In genomic region chr12:8991371-8992085, GRCh38 we compare ENCODE assay signal across 20 cellular contexts. TPM values are rescaled to one million over a fixed set of nuclear protein-coding genes. Genes with fewer than 3 reads are reported as not detected.
DNase-seq lines count a peak whose midpoint lies in the region; ATAC-seq and TF ChIP-seq lines count a peak whose summit lies in the region.
"Had no signal": no experiment of that assay in that cellular context is flagged by ENCODE, and none has a peak within 500 bp of the region (broad histone marks: within the 10 kb centered on the region; RNA-seq: fewer than 3 reads in every experiment).

No MANE protein-coding gene starts in this region.

- ATAC-seq in activated CD4-positive, alpha-beta T cell treated with anti-CD3 and anti-CD28 coated beads for 36 hours = peak; percentile 8
- no peak for ATAC-seq in naive thymus-derived CD4-positive, alpha-beta T cell
- ATAC-seq in WTC11 = no peak
- ATAC-seq: body of pancreas, psoas muscle had no signal

- H3K27me3 ChIP-seq in CD4-positive, alpha-beta memory T cell (ENCODE audit: insufficient read depth, low read length) = no peaks in the 10 kb centered on the region
- no peaks in the 10 kb centered on the region for H3K27me3 ChIP-seq in naive thymus-derived CD4-positive, alpha-beta T cell (ENCODE audit: control insufficient read depth in 2 of 2, insufficient read depth in 2 of 2, low read length in 2 of 2)
- H3K27me3 ChIP-seq: body of pancreas, colonic mucosa, left lung had no signal

- CTCF ChIA-PET in activated CD4-positive, alpha-beta T cell treated with anti-CD3 and anti-CD28 coated beads for 36 hours (lab: Charles Lee) = interaction anchor here (0.5 to 2.0 kb wide), 4 partner anchors 29 to 350 kb away, joined by 4 to 6 read pairs (median 4); no protein-coding TSS in a partner anchor
- CTCF ChIA-PET in activated CD4-positive, alpha-beta T cell treated with anti-CD3 and anti-CD28 coated beads, Interleukin-2, amount 10 ng/mL, durations not matched to agents 7 days and 5 days (lab: Charles Lee) = interaction anchor here (0.6 to 1.4 kb wide), 2 partner anchors 18 to 32 kb away, joined by 3 read pairs; no protein-coding TSS in a partner anchor
- CTCF ChIA-PET in CD4-positive, alpha-beta memory T cell (lab: Charles Lee; ENCODE audit: partially characterized antibody) = interaction anchor here (0.9 to 2.4 kb wide), 10 partner anchors 22 to 47 kb away, joined by 3 to 19 read pairs (median 4); partner anchors contain the start of gene M6PR
- CTCF ChIA-PET in activated CD4-positive, alpha-beta memory T cell treated with anti-CD3 and anti-CD28 coated beads for 36 hours (lab: Charles Lee) = interaction anchor here (1.1 to 6.9 kb wide), 3 partner anchors 9 to 57 kb away, joined by 3 to 40 read pairs (median 5); partner anchors contain the start of gene M6PR
- CTCF ChIA-PET in naive thymus-derived CD4-positive, alpha-beta T cell (lab: Charles Lee) = interaction anchor here (0.6 to 3.0 kb wide), 5 partner anchors 36 to 47 kb away, joined by 3 to 20 read pairs (median 11); partner anchors contain the start of gene M6PR
- CTCF ChIA-PET in WTC11 (lab: Charles Lee) = interaction anchor here (0.8 kb wide), 1 partner anchor 16 kb away, joined by 3 read pairs; no protein-coding TSS in a partner anchor

- H3K4me1 Mint-ChIP-seq in activated CD4-positive, alpha-beta T cell treated with anti-CD3 and anti-CD28 coated beads for 36 hours = peaks cover 70% of the 10 kb centered on the region
- peaks cover 36% of the 10 kb centered on the region for H3K4me1 Mint-ChIP-seq in activated CD4-positive, alpha-beta T cell treated with anti-CD3 and anti-CD28 coated beads, Interleukin-2, amount 10 ng/mL, durations not matched to agents 7 days and 5 days
- peaks cover 54 to 77% (median 66%) of the 10 kb centered on the region in 4 donors for H3K4me1 Mint-ChIP-seq in CD4-positive, alpha-beta memory T cell
- H3K4me1 Mint-ChIP-seq in activated CD4-positive, alpha-beta memory T cell treated with anti-CD3 and anti-CD28 coated beads for 36 hours (ENCODE audit: low read depth) = peaks cover 73% of the 10 kb centered on the region
- H3K4me1 Mint-ChIP-seq in naive thymus-derived CD4-positive, alpha-beta T cell = peaks cover 41 to 89% (median 77%) of the 10 kb centered on the region in 7 donors
- H3K4me1 Mint-ChIP-seq in WTC11 = peaks cover under 1% of the 10 kb centered on the region; the same call in 1 of the 2 replicates

- H3K36me3 Mint-ChIP-seq in activated CD4-positive, alpha-beta T cell treated with anti-CD3 and anti-CD28 coated beads for 36 hours (ENCODE audit: low read depth) = peaks cover 5% of the 10 kb centered on the region
- H3K36me3 Mint-ChIP-seq in activated CD4-positive, alpha-beta T cell treated with anti-CD3 and anti-CD28 coated beads, Interleukin-2, amount 10 ng/mL, durations not matched to agents 7 days and 5 days (ENCODE audit: low read depth) = peaks cover 6% of the 10 kb centered on the region
- peaks cover 15 to 32% of the 10 kb centered on the region in 2 donors for H3K36me3 Mint-ChIP-seq in CD4-positive, alpha-beta memory T cell
- peaks cover 3% of the 10 kb centered on the region for H3K36me3 Mint-ChIP-seq in activated CD4-positive, alpha-beta memory T cell treated with anti-CD3 and anti-CD28 coated beads for 36 hours
- H3K36me3 Mint-ChIP-seq in naive thymus-derived CD4-positive, alpha-beta T cell = peaks cover 0 to 20% (median 10%) of the 10 kb centered on the region in 5 donors
- H3K36me3 Mint-ChIP-seq in WTC11 = no peaks in the 10 kb centered on the region

- H3K27ac Mint-ChIP-seq in activated CD4-positive, alpha-beta T cell treated with anti-CD3 and anti-CD28 coated beads for 36 hours = no peak overlapping the region
- no peak overlapping the region for H3K27ac Mint-ChIP-seq in activated CD4-positive, alpha-beta T cell treated with anti-CD3 and anti-CD28 coated beads, Interleukin-2, amount 10 ng/mL, durations not matched to agents 7 days and 5 days
- peak overlapping the region; percentile 81 to 95 (median 90) for H3K27ac Mint-ChIP-seq in CD4-positive, alpha-beta memory T cell
- H3K27ac Mint-ChIP-seq in activated CD4-positive, alpha-beta memory T cell treated with anti-CD3 and anti-CD28 coated beads for 36 hours = peak overlapping the region; percentile 78
- peak overlapping the region; percentile 1 to 97 (median 80) for H3K27ac Mint-ChIP-seq in naive thymus-derived CD4-positive, alpha-beta T cell
- no peak overlapping the region for H3K27ac Mint-ChIP-seq in WTC11

- H3K36me3 ChIP-seq in CD4-positive, alpha-beta memory T cell (ENCODE audit: insufficient read depth, low read length) = no peaks in the 10 kb centered on the region
- peaks cover 0 to 3% (median 0%) of the 10 kb centered on the region in 3 experiments for H3K36me3 ChIP-seq in naive thymus-derived CD4-positive, alpha-beta T cell (ENCODE audit: control insufficient read depth in 2 of 3, insufficient read depth in 3 of 3, low read length in 3 of 3)
- H3K36me3 ChIP-seq: colonic mucosa, left lung had no signal

- no peak for TF ChIP-seq CTCF in WTC11 (IDR thresholded peaks at IDR 0.05)

- peaks cover 1% of the 10 kb centered on the region for H3K9me3 Mint-ChIP-seq in activated CD4-positive, alpha-beta T cell treated with anti-CD3 and anti-CD28 coated beads for 36 hours (ENCODE audit: low read depth)
- H3K9me3 Mint-ChIP-seq in activated CD4-positive, alpha-beta T cell treated with anti-CD3 and anti-CD28 coated beads, Interleukin-2, amount 10 ng/mL, durations not matched to agents 7 days and 5 days = no peaks in the 10 kb centered on the region
- H3K9me3 Mint-ChIP-seq in CD4-positive, alpha-beta memory T cell = peaks cover 0 to 3% (median 1%) of the 10 kb centered on the region in 8 donors
- H3K9me3 Mint-ChIP-seq in activated CD4-positive, alpha-beta memory T cell treated with anti-CD3 and anti-CD28 coated beads for 36 hours = no peaks in the 10 kb centered on the region
- H3K9me3 Mint-ChIP-seq in naive thymus-derived CD4-positive, alpha-beta T cell = peaks cover 0 to 5% (median 0%) of the 10 kb centered on the region in 11 donors
- H3K9me3 Mint-ChIP-seq in WTC11 = no peaks in the 10 kb centered on the region
- H3K9me3 Mint-ChIP-seq: activated naive CD4-positive, alpha-beta T cell treated with anti-CD3 and anti-CD28 coated beads, Interleukin-2, amount 50 U/mL, for 72 hours had no signal

- peak overlapping the region in 1 of 2 donors; percentile 40 for H3K4me3 ChIP-seq in CD4-positive, alpha-beta memory T cell (ENCODE audit: low read length in 2 of 2)
- peak overlapping the region; percentile 57 for H3K4me3 ChIP-seq in naive thymus-derived CD4-positive, alpha-beta T cell (ENCODE audit: low read length)
- H3K4me3 ChIP-seq: body of pancreas, colonic mucosa, left lung, mucosa of descending colon, psoas muscle had no signal

- intact Hi-C loops in activated CD4-positive, alpha-beta T cell treated with anti-CD3 and anti-CD28 coated beads for 36 hours (cut with DNase I, micrococcal nuclease) = no loop called here
- intact Hi-C loops in CD4-positive, alpha-beta memory T cell (cut with micrococcal nuclease) = no loop called here
- intact Hi-C loops in activated CD4-positive, alpha-beta memory T cell treated with anti-CD3 and anti-CD28 coated beads for 36 hours (cut with micrococcal nuclease) = loop anchor here (1.0 to 10.0 kb wide), 2 partner anchors 34 to 253 kb away; no protein-coding TSS in a partner anchor
- intact Hi-C loops in naive thymus-derived CD4-positive, alpha-beta T cell (cut with micrococcal nuclease) = loop anchor here in 1 of 2 donors (1.0 kb wide), 4 partner anchors 8 to 41 kb away; no protein-coding TSS in a partner anchor

- H3K4me1 ChIP-seq in CD4-positive, alpha-beta memory T cell (ENCODE audit: insufficient read depth, low read length) = peaks cover 86% of the 10 kb centered on the region
- H3K4me1 ChIP-seq in naive thymus-derived CD4-positive, alpha-beta T cell (ENCODE audit: control insufficient read depth in 2 of 2, insufficient read depth in 2 of 2, low read length in 2 of 2) = peaks cover 42 to 60% of the 10 kb centered on the region in 2 donors
- H3K4me1 ChIP-seq: body of pancreas, colonic mucosa, psoas muscle had no signal

- H3K4me3 Mint-ChIP-seq in activated CD4-positive, alpha-beta T cell treated with anti-CD3 and anti-CD28 coated beads for 36 hours = peak overlapping the region; percentile 52
- H3K4me3 Mint-ChIP-seq in activated CD4-positive, alpha-beta T cell treated with anti-CD3 and anti-CD28 coated beads, Interleukin-2, amount 10 ng/mL, durations not matched to agents 7 days and 5 days = no peak overlapping the region
- peak overlapping the region; percentile 82 to 95 (median 93) for H3K4me3 Mint-ChIP-seq in CD4-positive, alpha-beta memory T cell
- H3K4me3 Mint-ChIP-seq in activated CD4-positive, alpha-beta memory T cell treated with anti-CD3 and anti-CD28 coated beads for 36 hours = peak overlapping the region; percentile 63
- peak overlapping the region in 9 of 10 donors; percentile 8 to 85 (median 77) for H3K4me3 Mint-ChIP-seq in naive thymus-derived CD4-positive, alpha-beta T cell
- no peak overlapping the region for H3K4me3 Mint-ChIP-seq in WTC11

- DNase-seq in activated CD4-positive, alpha-beta T cell treated with anti-CD3 and anti-CD28 coated beads for 36 hours = no peak
- no peak for DNase-seq in activated CD4-positive, alpha-beta T cell treated with anti-CD3 and anti-CD28 coated beads, Interleukin-2, amount 10 ng/mL, durations not matched to agents 7 days and 5 days
- peak in 1 of 5 donors; percentile 11 for DNase-seq in CD4-positive, alpha-beta memory T cell
- DNase-seq in activated CD4-positive, alpha-beta memory T cell treated with anti-CD3 and anti-CD28 coated beads for 36 hours = no peak
- DNase-seq in naive thymus-derived CD4-positive, alpha-beta T cell = no peak
- DNase-seq in iPS-NIHi7 (ENCODE audit: extremely low spot score) (no peak), WTC11 (ENCODE audit: low spot score) (no peak), NCI-H1092 treated with DMSO at 0.1 percent for 48 hours (lab: John Stamatoyannopoulos, UW) (no peak)
- DNase-seq: 8988T, body of pancreas, colonic mucosa, EL, glutamatergic neuron, left lung, mucosa of descending colon, NCI-H1694 treated with DMSO at 0.1 percent for 48 hours, NCI-H345, NCI-H82, psoas muscle had no signal

- peaks cover 3% of the 10 kb centered on the region for H3K27me3 Mint-ChIP-seq in activated CD4-positive, alpha-beta T cell treated with anti-CD3 and anti-CD28 coated beads for 36 hours
- H3K27me3 Mint-ChIP-seq in activated CD4-positive, alpha-beta T cell treated with anti-CD3 and anti-CD28 coated beads, Interleukin-2, amount 10 ng/mL, durations not matched to agents 7 days and 5 days = no peaks in the 10 kb centered on the region
- H3K27me3 Mint-ChIP-seq in CD4-positive, alpha-beta memory T cell = no peaks in the 10 kb centered on the region
- no peaks in the 10 kb centered on the region for H3K27me3 Mint-ChIP-seq in activated CD4-positive, alpha-beta memory T cell treated with anti-CD3 and anti-CD28 coated beads for 36 hours
- H3K27me3 Mint-ChIP-seq in naive thymus-derived CD4-positive, alpha-beta T cell = no peaks in the 10 kb centered on the region
- no peaks in the 10 kb centered on the region for H3K27me3 Mint-ChIP-seq in WTC11 (ENCODE audit: low read depth)

- H3K27ac ChIP-seq in CD4-positive, alpha-beta memory T cell (ENCODE audit: low read depth, low read length) = peak overlapping the region; percentile 40
- peak overlapping the region; percentile 43 for H3K27ac ChIP-seq in naive thymus-derived CD4-positive, alpha-beta T cell (ENCODE audit: low read depth, low read length)
- H3K27ac ChIP-seq: body of pancreas, colonic mucosa, left lung, psoas muscle had no signal

- H3K9me3 ChIP-seq in CD4-positive, alpha-beta memory T cell (ENCODE audit: control insufficient read depth in 1 of 2, low read length in 2 of 2) = no peaks in the 10 kb centered on the region
- no peaks in the 10 kb centered on the region for H3K9me3 ChIP-seq in naive thymus-derived CD4-positive, alpha-beta T cell (ENCODE audit: control insufficient read depth in 2 of 3, low read length in 3 of 3)
- H3K9me3 ChIP-seq: body of pancreas, colonic mucosa, left lung, mucosa of descending colon, psoas muscle had no signal

- POLR2A ChIA-PET in activated CD4-positive, alpha-beta T cell treated with anti-CD3 and anti-CD28 coated beads for 36 hours (lab: Charles Lee) = interaction anchor here (0.6 kb wide), 1 partner anchor 40 kb away, joined by 3 read pairs; no protein-coding TSS in a partner anchor
- POLR2A ChIA-PET in activated CD4-positive, alpha-beta T cell treated with anti-CD3 and anti-CD28 coated beads, Interleukin-2, amount 10 ng/mL, durations not matched to agents 7 days and 5 days (lab: Charles Lee) = no interaction called here
- POLR2A ChIA-PET in CD4-positive, alpha-beta memory T cell (lab: Charles Lee; ENCODE audit: partially characterized antibody) = interaction anchor here (1.0 to 3.3 kb wide), 11 partner anchors 11 to 47 kb away, joined by 3 to 23 read pairs (median 7); partner anchors contain the start of gene M6PR
- POLR2A ChIA-PET in activated CD4-positive, alpha-beta memory T cell treated with anti-CD3 and anti-CD28 coated beads for 36 hours (lab: Charles Lee) = interaction anchor here (2.5 kb wide), 1 partner anchor 41 kb away, joined by 8 read pairs; the partner anchor contains the start of gene M6PR
- POLR2A ChIA-PET in naive thymus-derived CD4-positive, alpha-beta T cell (lab: Charles Lee) = interaction anchor here (0.5 to 2.3 kb wide), 12 partner anchors 9 to 963 kb away, joined by 3 to 9 read pairs (median 4); no protein-coding TSS in a partner anchor
- POLR2A ChIA-PET in WTC11 (lab: Charles Lee) = no interaction called here

RNA-seq across cellular contexts. Expression of gene KLRG1, which starts 2.2 kb away (rescaled TPM):
- total RNA-seq in activated CD4-positive, alpha-beta T cell treated with anti-CD3 and anti-CD28 coated beads for 36 hours = 1 to 10 TPM; 2.3 to 2.7 TPM
- 1 to 10 TPM; 3.0 to 4.4 TPM for total RNA-seq in activated CD4-positive, alpha-beta T cell treated with anti-CD3 and anti-CD28 coated beads, Interleukin-2, amount 10 ng/mL, durations not matched to agents 7 days and 5 days
- total RNA-seq in CD4-positive, alpha-beta memory T cell = 10 to 100 TPM; 51.2 to 55.8 TPM
- 100 to 1,000 TPM in 1 of 2 donors, 10 to 100 TPM in 1; 98.9 to 161 TPM for polyA plus RNA-seq in CD4-positive, alpha-beta memory T cell
- total RNA-seq in activated CD4-positive, alpha-beta memory T cell treated with anti-CD3 and anti-CD28 coated beads for 36 hours = 1 to 10 TPM; 4.4 to 5.4 TPM
- total RNA-seq in naive thymus-derived CD4-positive, alpha-beta T cell = 10 to 100 TPM in 3 of 5 experiments, 1 to 10 TPM in 2; 2.8 to 43.8 (median 26.9) TPM
- 10 to 100 TPM; 11.7 to 18.0 TPM for polyA plus RNA-seq in naive thymus-derived CD4-positive, alpha-beta T cell
- total RNA-seq in WTC11 (2021) = 6.2 to 7.4 TPM (median 7.2 TPM) in 3 replicates

RNA-seq across cellular contexts. Expression of gene M6PR, which starts 42.1 kb away (rescaled TPM):
- total RNA-seq in activated CD4-positive, alpha-beta T cell treated with anti-CD3 and anti-CD28 coated beads for 36 hours = 100 to 1,000 TPM; 146 to 179 TPM
- 100 to 1,000 TPM; 181 to 224 TPM for total RNA-seq in activated CD4-positive, alpha-beta T cell treated with anti-CD3 and anti-CD28 coated beads, Interleukin-2, amount 10 ng/mL, durations not matched to agents 7 days and 5 days
- total RNA-seq in CD4-positive, alpha-beta memory T cell = 100 to 1,000 TPM; 226 to 247 TPM
- polyA plus RNA-seq in CD4-positive, alpha-beta memory T cell = 100 to 1,000 TPM; 363 to 502 TPM
- total RNA-seq in activated CD4-positive, alpha-beta memory T cell treated with anti-CD3 and anti-CD28 coated beads for 36 hours = 100 to 1,000 TPM; 150 to 164 TPM
- total RNA-seq in naive thymus-derived CD4-positive, alpha-beta T cell = 100 to 1,000 TPM; 123 to 195 (median 176) TPM
- 100 to 1,000 TPM; 239 to 248 TPM for polyA plus RNA-seq in naive thymus-derived CD4-positive, alpha-beta T cell
- total RNA-seq in WTC11 (2021) = 106 to 139 TPM (median 112 TPM) in 3 replicates

Comparison
In these comparisons a context has a peak if more than half of its experiments do, and no peak if none do; other contexts are left out.
1. H3K4me3 Mint-ChIP-seq: peak in activated CD4-positive, alpha-beta T cell treated with anti-CD3 and anti-CD28 coated beads for 36 hours (single experiment), CD4-positive, alpha-beta memory T cell (8 of 8), activated CD4-positive, alpha-beta memory T cell treated with anti-CD3 and anti-CD28 coated beads for 36 hours (single experiment) and naive thymus-derived CD4-positive, alpha-beta T cell (9 of 10); none in activated CD4-positive, alpha-beta T cell treated with anti-CD3 and anti-CD28 coated beads, Interleukin-2, amount 10 ng/mL, durations not matched to agents 7 days and 5 days (single experiment) and WTC11 (single experiment).
2. POLR2A ChIA-PET loops: an anchor here in activated CD4-positive, alpha-beta T cell treated with anti-CD3 and anti-CD28 coated beads for 36 hours (0.6 kb wide), CD4-positive, alpha-beta memory T cell (1.0 to 3.3 kb wide), activated CD4-positive, alpha-beta memory T cell treated with anti-CD3 and anti-CD28 coated beads for 36 hours (2.5 kb wide) and naive thymus-derived CD4-positive, alpha-beta T cell (0.5 to 2.3 kb wide); none called in activated CD4-positive, alpha-beta T cell treated with anti-CD3 and anti-CD28 coated beads, Interleukin-2, amount 10 ng/mL, durations not matched to agents 7 days and 5 days and WTC11.
3. H3K27ac Mint-ChIP-seq: peak in CD4-positive, alpha-beta memory T cell (7 of 7), activated CD4-positive, alpha-beta memory T cell treated with anti-CD3 and anti-CD28 coated beads for 36 hours (single experiment) and naive thymus-derived CD4-positive, alpha-beta T cell (9 of 9); none in activated CD4-positive, alpha-beta T cell treated with anti-CD3 and anti-CD28 coated beads for 36 hours (single experiment), activated CD4-positive, alpha-beta T cell treated with anti-CD3 and anti-CD28 coated beads, Interleukin-2, amount 10 ng/mL, durations not matched to agents 7 days and 5 days (single experiment) and WTC11 (single experiment).